In genomic region chr11:85723088-85723487, GRCh38 we compare ENCODE assay signal across 26 cellular contexts. TPM values are rescaled to one million over a fixed set of nuclear protein-coding genes. Genes with fewer than 3 reads are reported as not detected.
"Had no signal": no experiment of that assay in that cellular context is flagged by ENCODE, and none has a peak within 500 bp of the region (broad histone marks: within the 10 kb centered on the region; RNA-seq: fewer than 3 reads in every experiment).

No MANE protein-coding gene starts in this region.

- H3K27me3 ChIP-seq: ascending aorta, brain microvascular endothelial cell, esophagus muscularis mucosa, hepatocyte, spleen had no signal

- H3K27ac Mint-ChIP-seq: activated CD4-positive, alpha-beta T cell treated with anti-CD3 and anti-CD28 coated beads, Interleukin-2, amount 10 ng/mL, durations not matched to agents 7 days and 5 days; activated CD8-positive, alpha-beta T cell treated with anti-CD3 and anti-CD28 coated beads, Interleukin-2, amount 10 ng/mL, durations not matched to agents 7 days and 5 days; activated naive CD4-positive, alpha-beta T cell treated with anti-CD3 and anti-CD28 coated beads, Interleukin-2, amount 50 U/mL, for 72 hours; memory B cell; progenitor cell of endocrine pancreas; type B pancreatic cell had no signal

- H3K36me3 ChIP-seq: ascending aorta, brain microvascular endothelial cell, esophagus muscularis mucosa, thoracic aorta had no signal

- ATAC-seq: activated CD4-positive, CD25-positive, alpha-beta regulatory T cell treated with anti-CD3 and anti-CD28 coated beads, Interleukin-2, amount 50 U/mL, for 24 hours; activated CD8-positive, alpha-beta T cell treated with anti-CD3 and anti-CD28 coated beads, Interleukin-2, amount 10 ng/mL, durations not matched to agents 7 days and 5 days; activated naive CD4-positive, alpha-beta T cell treated with anti-CD3 and anti-CD28 coated beads, Interleukin-2, amount 50 U/mL, for 72 hours; effector memory CD8-positive, alpha-beta T cell; left ventricle myocardium superior had no signal

- H3K4me3 ChIP-seq: ascending aorta, esophagus muscularis mucosa, hepatocyte, spleen, thoracic aorta had no signal

- H3K4me1 Mint-ChIP-seq: activated CD4-positive, alpha-beta T cell treated with anti-CD3 and anti-CD28 coated beads, Interleukin-2, amount 10 ng/mL, durations not matched to agents 7 days and 5 days; memory B cell had no signal

- FAIRE-seq: endothelial cell of umbilical vein had no signal

- H3K9me3 Mint-ChIP-seq: activated naive CD4-positive, alpha-beta T cell treated with anti-CD3 and anti-CD28 coated beads, Interleukin-2, amount 50 U/mL, for 72 hours; central memory CD8-positive, alpha-beta T cell; effector memory CD8-positive, alpha-beta T cell; memory B cell had no signal

- DNase-seq: activated CD4-positive, alpha-beta T cell treated with anti-CD3 and anti-CD28 coated beads, Interleukin-2, amount 10 ng/mL, durations not matched to agents 7 days and 5 days; activated CD8-positive, alpha-beta T cell treated with anti-CD3 and anti-CD28 coated beads, Interleukin-2, amount 10 ng/mL, durations not matched to agents 7 days and 5 days; activated gamma-delta T cell treated with Interleukin-2 at 50 U/mL for 16 hours; activated T-cell treated with anti-CD3 and anti-CD28 coated beads, Interleukin-2, amount 50 U/mL, for 1 hour; brain microvascular endothelial cell; effector memory CD8-positive, alpha-beta T cell; glutamatergic neuron; kidney glomerular epithelial cell; left ventricle myocardium superior; spleen; stimulated activated CD4-positive, alpha-beta T cell treated with anti-CD3 and anti-CD28 coated beads, Interleukin-4, amount 100 ng/mL, for 1 hour; stimulated activated naive CD4-positive, alpha-beta T cell treated with Interleukin-2 at 50 U/mL for 16 hours had no signal

- H3K27me3 Mint-ChIP-seq: activated CD4-positive, alpha-beta T cell treated with anti-CD3 and anti-CD28 coated beads, Interleukin-2, amount 10 ng/mL, durations not matched to agents 7 days and 5 days; central memory CD8-positive, alpha-beta T cell; effector memory CD8-positive, alpha-beta T cell had no signal

- H3K27ac ChIP-seq: ascending aorta, brain microvascular endothelial cell, esophagus muscularis mucosa, hepatocyte, spleen, thoracic aorta had no signal

- H3K9me3 ChIP-seq: ascending aorta, esophagus muscularis mucosa, spleen, thoracic aorta had no signal

- H3K4me3 Mint-ChIP-seq: activated CD4-positive, alpha-beta T cell treated with anti-CD3 and anti-CD28 coated beads, Interleukin-2, amount 10 ng/mL, durations not matched to agents 7 days and 5 days; activated CD8-positive, alpha-beta T cell treated with anti-CD3 and anti-CD28 coated beads, Interleukin-2, amount 10 ng/mL, durations not matched to agents 7 days and 5 days; central memory CD8-positive, alpha-beta T cell; effector memory CD8-positive, alpha-beta T cell; memory B cell; type B pancreatic cell had no signal

- H3K36me3 Mint-ChIP-seq: memory B cell had no signal

RNA-seq across cellular contexts. Expression of gene CCDC89, which starts 37.1 kb away (rescaled TPM):
- total RNA-seq: activated naive CD4-positive, alpha-beta T cell treated with anti-CD3 and anti-CD28 coated beads, Interleukin-2, amount 50 U/mL, for 72 hours; dermis microvascular lymphatic vessel endothelial cell; endothelial cell of umbilical vein; mononuclear cell; osteocyte; progenitor cell of endocrine pancreas had no signal
